In genomic region chr15:76034111-76034510, GRCh38 we compare ENCODE assay signal across 40 cellular contexts. TPM values are rescaled to one million over a fixed set of nuclear protein-coding genes. Genes with fewer than 3 reads are reported as not detected.
"Had no signal": no experiment of that assay in that cellular context is flagged by ENCODE, and none has a peak within 500 bp of the region (broad histone marks: within the 10 kb centered on the region; RNA-seq: fewer than 3 reads in every experiment).

No MANE protein-coding gene starts in this region.

- ATAC-seq: activated CD4-positive, alpha-beta T cell treated with anti-CD3 and anti-CD28 coated beads for 36 hours; activated CD4-positive, CD25-positive, alpha-beta regulatory T cell treated with anti-CD3 and anti-CD28 coated beads, Interleukin-2, amount 50 U/mL, for 24 hours; activated CD8-positive, alpha-beta T cell treated with anti-CD3 and anti-CD28 coated beads for 36 hours; activated naive CD4-positive, alpha-beta T cell treated with anti-CD3 and anti-CD28 coated beads, Interleukin-2, amount 50 U/mL, for 72 hours; activated T-cell treated with anti-CD3 and anti-CD28 coated beads, Interleukin-2, amount 50 U/mL, for 4 hours; activated T-cell treated with anti-CD3 and anti-CD28 coated beads, Interleukin-2, amount 50 U/mL, for 72 hours; activated T-helper 17 cell treated with anti-CD3 and anti-CD28 coated beads, Interleukin-2, amount 50 U/mL, for 72 hours; body of pancreas; WTC11 had no signal

- H3K4me1 ChIP-seq: adrenal gland, body of pancreas, breast epithelium had no signal

- H3K36me3 Mint-ChIP-seq: activated CD4-positive, alpha-beta memory T cell treated with anti-CD3 and anti-CD28 coated beads for 36 hours; activated naive CD8-positive, alpha-beta T cell treated with anti-CD3 and anti-CD28 coated beads for 36 hours; WTC11 had no signal

- H3K27me3 ChIP-seq: adrenal gland, body of pancreas, breast epithelium had no signal

- H3K9me3 ChIP-seq: adrenal gland, body of pancreas had no signal

- DNase-seq: activated CD4-positive, alpha-beta memory T cell treated with anti-CD3 and anti-CD28 coated beads for 36 hours; activated CD4-positive, alpha-beta T cell treated with anti-CD3 and anti-CD28 coated beads for 1 hour; activated CD4-positive, alpha-beta T cell treated with anti-CD3 and anti-CD28 coated beads for 36 hours; activated CD4-positive, alpha-beta T cell treated with anti-CD3 and anti-CD28 coated beads for 48 hours; activated CD4-positive, alpha-beta T cell treated with anti-CD3 and anti-CD28 coated beads, Interleukin-2, amount 50 U/mL, for 1 hour; activated CD4-positive, alpha-beta T cell treated with anti-CD3 and anti-CD28 coated beads, Interleukin-2, amount 50 U/mL, for 4 hours; activated CD4-positive, CD25-positive, alpha-beta regulatory T cell; activated CD8-positive, alpha-beta memory T cell treated with anti-CD3 and anti-CD28 coated beads, Interleukin-2, amount 50 U/mL, for 4 hours; activated CD8-positive, alpha-beta T cell treated with anti-CD3 and anti-CD28 coated beads for 36 hours; activated effector memory CD4-positive, alpha-beta T cell treated with anti-CD3 and anti-CD28 coated beads, Interleukin-2, amount 50 U/mL, for 16 hours; activated gamma-delta T cell treated with Interleukin-2 at 50 U/mL for 16 hours; activated naive CD4-positive, alpha-beta T cell; activated naive CD4-positive, alpha-beta T cell treated with anti-CD3 and anti-CD28 coated beads for 36 hours; activated naive CD4-positive, alpha-beta T cell treated with anti-CD3 and anti-CD28 coated beads, Interleukin-2, amount 50 U/mL, for 16 hours; activated naive CD8-positive, alpha-beta T cell treated with anti-CD3 and anti-CD28 coated beads for 36 hours; activated T-cell treated with anti-CD3 and anti-CD28 coated beads for 4 hours; activated T-cell treated with anti-CD3 and anti-CD28 coated beads, Interleukin-2, amount 50 U/mL, for 1 hour; activated T-cell treated with anti-CD3 and anti-CD28 coated beads, Interleukin-2, amount 50 U/mL, for 4 hours; activated T-cell treated with anti-CD3 and anti-CD28 coated beads, Interleukin-2, amount 50 U/mL, for 72 hours; adrenal gland; amniotic stem cell; aorta; body of pancreas; brain microvascular endothelial cell; central memory CD4-positive, alpha-beta T cell; T-helper 1 cell; T-helper 2 cell; T-helper 9 cell; WERI-Rb-1 had no signal

- H3K4me3 Mint-ChIP-seq: activated CD4-positive, alpha-beta memory T cell treated with anti-CD3 and anti-CD28 coated beads for 36 hours; activated CD4-positive, alpha-beta T cell treated with anti-CD3 and anti-CD28 coated beads for 36 hours; activated CD8-positive, alpha-beta T cell treated with anti-CD3 and anti-CD28 coated beads for 36 hours; activated naive CD4-positive, alpha-beta T cell treated with anti-CD3 and anti-CD28 coated beads for 36 hours; activated naive CD8-positive, alpha-beta T cell treated with anti-CD3 and anti-CD28 coated beads for 36 hours; activated T-cell treated with anti-CD3 and anti-CD28 coated beads, Interleukin-2, amount 50 U/mL, for 4 hours; activated T-cell treated with anti-CD3 and anti-CD28 coated beads, Interleukin-2, amount 50 U/mL, for 72 hours; activated T-helper 1 cell treated with anti-CD3 and anti-CD28 coated beads, Interleukin-12 subunit alpha, Interleukin-12 subunit beta, Interleukin-2, Interleukin-4 antibody, amounts not matched to agents 30 ng/mL and 10 ng/mL and 1 ng/mL, durations not matched to agents 14 hours and 24 hours and 36 hours; activated T-helper 17 cell treated with anti-CD3 and anti-CD28 coated beads, Interleukin-2, amount 50 U/mL, for 72 hours; T-helper 1 cell treated with Interleukin-12 subunit alpha and Interleukin-12 subunit beta and Interleukin-4 antibody, amounts not matched to agents 30 μg/mL and 1 μg/mL, for 36 hours; T-helper 2 cell treated with Interferon-gamma antibody and Interleukin-4, amounts not matched to agents 5 μg/mL and 100 μg/mL, for 36 hours; WTC11 had no signal

- H3K27ac ChIP-seq: adrenal gland, body of pancreas, brain microvascular endothelial cell, breast epithelium, WERI-Rb-1 had no signal

- H3K36me3 ChIP-seq: adrenal gland, brain microvascular endothelial cell, breast epithelium, WERI-Rb-1 had no signal

- H3K9me3 Mint-ChIP-seq: activated CD4-positive, alpha-beta memory T cell treated with anti-CD3 and anti-CD28 coated beads for 36 hours; activated CD8-positive, alpha-beta T cell treated with anti-CD3 and anti-CD28 coated beads for 36 hours; activated naive CD4-positive, alpha-beta T cell treated with anti-CD3 and anti-CD28 coated beads for 36 hours; activated T-cell treated with anti-CD3 and anti-CD28 coated beads, Interleukin-2, amount 50 U/mL, for 72 hours; activated T-helper 1 cell treated with anti-CD3 and anti-CD28 coated beads, Interleukin-12 subunit alpha, Interleukin-12 subunit beta, Interleukin-2, Interleukin-4 antibody, amounts not matched to agents 30 ng/mL and 10 ng/mL and 1 ng/mL, durations not matched to agents 14 hours and 24 hours and 36 hours; activated T-helper 17 cell treated with anti-CD3 and anti-CD28 coated beads, Interleukin-2, amount 50 U/mL, for 72 hours; T-helper 1 cell treated with Interleukin-12 subunit alpha and Interleukin-12 subunit beta and Interleukin-4 antibody, amounts not matched to agents 30 μg/mL and 1 μg/mL, for 36 hours; T-helper 2 cell treated with Interferon-gamma antibody and Interleukin-4, amounts not matched to agents 5 μg/mL and 100 μg/mL, for 36 hours had no signal

- H3K4me1 Mint-ChIP-seq: activated CD4-positive, alpha-beta T cell treated with anti-CD3 and anti-CD28 coated beads for 36 hours; activated naive CD8-positive, alpha-beta T cell treated with anti-CD3 and anti-CD28 coated beads for 36 hours; activated T-helper 17 cell treated with anti-CD3 and anti-CD28 coated beads, Interleukin-2, amount 50 U/mL, for 72 hours had no signal

- H3K4me3 ChIP-seq: adrenal gland, body of pancreas, breast epithelium had no signal

- H3K27ac Mint-ChIP-seq: activated CD4-positive, alpha-beta memory T cell treated with anti-CD3 and anti-CD28 coated beads for 36 hours; activated CD4-positive, alpha-beta T cell treated with anti-CD3 and anti-CD28 coated beads for 36 hours; activated CD8-positive, alpha-beta T cell treated with anti-CD3 and anti-CD28 coated beads for 36 hours; activated naive CD4-positive, alpha-beta T cell treated with anti-CD3 and anti-CD28 coated beads for 36 hours; activated naive CD4-positive, alpha-beta T cell treated with anti-CD3 and anti-CD28 coated beads, Interleukin-2, amount 50 U/mL, for 72 hours; activated naive CD8-positive, alpha-beta T cell treated with anti-CD3 and anti-CD28 coated beads for 36 hours; activated T-cell treated with anti-CD3 and anti-CD28 coated beads, Interleukin-2, amount 50 U/mL, for 72 hours; activated T-helper 1 cell treated with anti-CD3 and anti-CD28 coated beads, Interleukin-12 subunit alpha, Interleukin-12 subunit beta, Interleukin-2, Interleukin-4 antibody, amounts not matched to agents 30 ng/mL and 10 ng/mL and 1 ng/mL, durations not matched to agents 14 hours and 24 hours and 36 hours; activated T-helper 17 cell treated with anti-CD3 and anti-CD28 coated beads, Interleukin-2, amount 50 U/mL, for 72 hours; T-helper 1 cell treated with Interleukin-12 subunit alpha and Interleukin-12 subunit beta and Interleukin-4 antibody, amounts not matched to agents 30 μg/mL and 1 μg/mL, for 36 hours; T-helper 2 cell treated with Interferon-gamma antibody and Interleukin-4, amounts not matched to agents 5 μg/mL and 100 μg/mL, for 36 hours; WTC11 had no signal

RNA-seq across cellular contexts. Expression of gene NRG4, which starts 21.9 kb away (rescaled TPM):
- total RNA-seq: activated CD4-positive, alpha-beta memory T cell treated with anti-CD3 and anti-CD28 coated beads for 36 hours; activated CD4-positive, alpha-beta T cell treated with anti-CD3 and anti-CD28 coated beads for 36 hours; activated CD8-positive, alpha-beta memory T cell treated with anti-CD3 and anti-CD28 coated beads for 36 hours; activated CD8-positive, alpha-beta T cell treated with anti-CD3 and anti-CD28 coated beads for 36 hours; activated naive CD4-positive, alpha-beta T cell treated with anti-CD3 and anti-CD28 coated beads for 36 hours; activated naive CD4-positive, alpha-beta T cell treated with anti-CD3 and anti-CD28 coated beads, Interleukin-2, amount 50 U/mL, for 72 hours; activated naive CD8-positive, alpha-beta T cell treated with anti-CD3 and anti-CD28 coated beads for 36 hours; activated T-cell treated with anti-CD3 and anti-CD28 coated beads, Interleukin-2, amount 50 U/mL, for 72 hours; activated T-helper 1 cell treated with anti-CD3 and anti-CD28 coated beads, Interleukin-12 subunit alpha, Interleukin-12 subunit beta, Interleukin-2, Interleukin-4 antibody, amounts not matched to agents 30 ng/mL and 10 ng/mL and 1 ng/mL, durations not matched to agents 14 hours and 24 hours and 36 hours; activated T-helper 17 cell treated with anti-CD3 and anti-CD28 coated beads, Interleukin-2, amount 50 U/mL, for 72 hours; aorta; cardiac septum; chondrocyte had no signal
- polyA plus RNA-seq: aorta had no signal

RNA-seq across cellular contexts. Expression of gene TMEM266, which starts 25.7 kb away (rescaled TPM):
- total RNA-seq: activated CD4-positive, alpha-beta T cell treated with anti-CD3 and anti-CD28 coated beads for 36 hours; activated naive CD4-positive, alpha-beta T cell treated with anti-CD3 and anti-CD28 coated beads for 36 hours; activated naive CD4-positive, alpha-beta T cell treated with anti-CD3 and anti-CD28 coated beads, Interleukin-2, amount 50 U/mL, for 72 hours; activated T-cell treated with anti-CD3 and anti-CD28 coated beads, Interleukin-2, amount 50 U/mL, for 72 hours; cardiac septum had no signal
- polyA plus RNA-seq: aorta had no signal
